In genomic region chr13:51452391-51453307, GRCh38 we compare ENCODE assay signal across 7 cellular contexts. TPM values are rescaled to one million over a fixed set of nuclear protein-coding genes. Genes with fewer than 3 reads are reported as not detected.
DNase-seq lines count a peak whose midpoint lies in the region; ATAC-seq and TF ChIP-seq lines count a peak whose summit lies in the region.

Gene INTS6 (minus strand): TSS chr13:51453036. CDS start chr13:51452525, 511 bp downstream.

- H3K4me3 ChIP-seq in hepatocyte = peak within 1 kb of the TSS; percentile 68

- no peaks in the 10 kb centered on the region for H3K9me2 ChIP-seq in hepatocyte (replicated peaks; ENCODE audit: insufficient read depth)

- no peaks in the 10 kb centered on the region for H3K9me3 ChIP-seq in hepatocyte (ENCODE audit: low read depth)

- H2AFZ ChIP-seq in hepatocyte = peak within 1 kb of the TSS; percentile 56

- peak within 1 kb of the TSS; percentile 93 for H3K4me2 ChIP-seq in hepatocyte

- H4K20me1 ChIP-seq in hepatocyte (ENCODE audit: insufficient read depth, poor library complexity, severe bottlenecking) = no peaks in the 10 kb centered on the region

- H3K4me1 ChIP-seq in hepatocyte (ENCODE audit: insufficient read depth) = peaks cover 22% of the 10 kb centered on the region

- DNase-seq in NCI-H2081 (lab: John Stamatoyannopoulos, UW) = peak; percentile 97 to 98
- DNase-seq in T1000 (lab: John Stamatoyannopoulos, UW) = peak; percentile 83
- DNase-seq in astrocyte of the hippocampus (ENCODE audit: low read depth, low spot score) = peak; percentile 100
- peak; percentile 100 for DNase-seq in hepatocyte (ENCODE audit: low spot score)
- peak; percentile 97 for DNase-seq in renal cortical epithelial cell (ENCODE audit: low read depth)

- 3% methylated on average over 45 of the region's 79 CpGs for WGBS in hepatocyte (ENCODE audit: low lambda C conversion rate, missing lambda C conversion rate)

- H3K27me3 ChIP-seq in hepatocyte = no peaks in the 10 kb centered on the region

- ATAC-seq in GM18508 (IDR thresholded peaks at IDR 0.05; ENCODE audit: insufficient read depth, unreplicated experiment) (peak; percentile 50), HG03025 (IDR thresholded peaks at IDR 0.05; ENCODE audit: low FRiP score, unreplicated experiment) (peak; percentile 65)

- TF ChIP-seq CTCF in hepatocyte (IDR thresholded peaks at IDR 0.05; ENCODE audit: poor library complexity) = no peak

- H3K27ac ChIP-seq in hepatocyte = peak within 1 kb of the TSS; percentile 99

- no peaks in the 10 kb centered on the region for H3K36me3 ChIP-seq in hepatocyte (replicated peaks; ENCODE audit: insufficient read depth, low read depth)

- peaks cover 34% of the 10 kb centered on the region for H3K79me2 ChIP-seq in hepatocyte

RNA-seq across cellular contexts. Expression of gene INTS6, which starts in this region (rescaled TPM):
- total RNA-seq in hepatocyte (40.1 and 51.2 TPM in 2 replicates), renal cortical epithelial cell (41.7 and 59.2 TPM in 2 replicates)
- 28.5 and 30.7 TPM in 2 replicates for polyA plus RNA-seq in hepatocyte

Comparison
In these comparisons a context has a peak if more than half of its experiments do, and no peak if none do; other contexts are left out.
1. Peak in every context shown above with its lines: DNase-seq, ATAC-seq, H3K4me3 ChIP-seq and H3K27ac ChIP-seq.